Comparison of ENCODE assay signal across 34 cellular contexts in genomic region chr1:50858761-50859160, GRCh38.
"Had no signal": no experiment of that assay in that cellular context is flagged by ENCODE, and none has a peak within 500 bp of the region (broad histone marks: within the 10 kb centered on the region; RNA-seq: fewer than 3 reads in every experiment).

No MANE protein-coding gene starts in this region.

- H3K27me3 ChIP-seq: brain microvascular endothelial cell, esophagus squamous epithelium, gastroesophageal sphincter had no signal

- H3K27ac Mint-ChIP-seq: activated B cell treated with CpG ODN at 0.5 μM for 24 hours; activated CD8-positive, alpha-beta T cell treated with anti-CD3 and anti-CD28 coated beads for 36 hours; activated naive CD8-positive, alpha-beta T cell; activated T-helper 17 cell treated with anti-CD3 and anti-CD28 coated beads, Interleukin-2, amount 50 U/mL, for 72 hours; T-helper 17 cell; T-helper 2 cell treated with Interferon-gamma antibody and Interleukin-4, amounts not matched to agents 5 μg/mL and 100 μg/mL, for 36 hours had no signal

- DNase-seq: activated B cell treated with CpG ODN at 0.5 μM for 24 hours; activated CD4-positive, alpha-beta T cell treated with anti-CD3 and anti-CD28 coated beads for 48 hours; activated CD4-positive, alpha-beta T cell treated with anti-CD3 and anti-CD28 coated beads, Interleukin-2, amount 50 U/mL, for 1 hour; activated CD4-positive, alpha-beta T cell treated with anti-CD3 and anti-CD28 coated beads, Interleukin-2, amount 50 U/mL, for 48 hours; activated CD8-positive, alpha-beta memory T cell treated with anti-CD3 and anti-CD28 coated beads for 24 hours; activated CD8-positive, alpha-beta T cell treated with anti-CD3 and anti-CD28 coated beads for 36 hours; activated effector memory CD4-positive, alpha-beta T cell treated with Interleukin-2 at 50 U/mL for 16 hours; activated gamma-delta T cell treated with Interleukin-2 at 50 U/mL for 16 hours; activated naive CD4-positive, alpha-beta T cell treated with anti-CD3 and anti-CD28 coated beads, Interleukin-2, amount 50 U/mL, for 16 hours; activated naive CD4-positive, alpha-beta T cell treated with Interleukin-2 at 50 U/mL for 16 hours; activated T-cell treated with anti-CD3 and anti-CD28 coated beads, Interleukin-2, amount 50 U/mL, for 4 hours; amniotic stem cell; anterior cingulate cortex; brain microvascular endothelial cell; cortex of kidney; effector CD8-positive, alpha-beta T cell; esophagus squamous epithelium; foreskin melanocyte; head of caudate nucleus; SW 1271; T-helper 1 cell; T-helper 17 cell; T1000; WERI-Rb-1 had no signal

- H3K4me3 ChIP-seq: esophagus squamous epithelium, gastroesophageal sphincter had no signal

- H3K4me3 Mint-ChIP-seq: activated B cell treated with CpG ODN at 0.5 μM for 24 hours; activated CD8-positive, alpha-beta T cell treated with anti-CD3 and anti-CD28 coated beads for 36 hours; activated naive CD8-positive, alpha-beta T cell; activated T-cell treated with anti-CD3 and anti-CD28 coated beads, Interleukin-2, amount 50 U/mL, for 4 hours; activated T-helper 17 cell treated with anti-CD3 and anti-CD28 coated beads, Interleukin-2, amount 50 U/mL, for 72 hours; central memory CD8-positive, alpha-beta T cell; T-helper 17 cell; T-helper 2 cell treated with Interferon-gamma antibody and Interleukin-4, amounts not matched to agents 5 μg/mL and 100 μg/mL, for 36 hours had no signal

- FAIRE-seq: bronchial epithelial cell, endometrium, endothelial cell of umbilical vein had no signal

- H3K27me3 Mint-ChIP-seq: activated B cell treated with CpG ODN at 0.5 μM for 24 hours; activated CD8-positive, alpha-beta T cell treated with anti-CD3 and anti-CD28 coated beads for 36 hours; activated naive CD8-positive, alpha-beta T cell; activated T-helper 17 cell treated with anti-CD3 and anti-CD28 coated beads, Interleukin-2, amount 50 U/mL, for 72 hours; central memory CD8-positive, alpha-beta T cell; T-helper 17 cell had no signal

- H3K27ac ChIP-seq: brain microvascular endothelial cell, epithelial cell of prostate, esophagus squamous epithelium, gastroesophageal sphincter, WERI-Rb-1 had no signal

- ATAC-seq: activated CD4-positive, CD25-positive, alpha-beta regulatory T cell treated with anti-CD3 and anti-CD28 coated beads, Interleukin-2, amount 50 U/mL, for 24 hours; activated CD8-positive, alpha-beta T cell treated with anti-CD3 and anti-CD28 coated beads for 36 hours; activated T-cell treated with anti-CD3 and anti-CD28 coated beads, Interleukin-2, amount 50 U/mL, for 4 hours; activated T-helper 17 cell treated with anti-CD3 and anti-CD28 coated beads, Interleukin-2, amount 50 U/mL, for 72 hours; gastroesophageal sphincter; T-helper 17 cell had no signal

- H3K4me1 ChIP-seq: esophagus squamous epithelium had no signal

- H3K36me3 ChIP-seq: brain microvascular endothelial cell, esophagus squamous epithelium, gastroesophageal sphincter, WERI-Rb-1 had no signal
